In genomic region chr2:27138111-27138510, GRCh38 we compare ENCODE assay signal across 17 cellular contexts. TPM values are rescaled to one million over a fixed set of nuclear protein-coding genes. Genes with fewer than 3 reads are reported as not detected.
DNase-seq lines count a peak whose midpoint lies in the region; ATAC-seq lines count a peak whose summit lies in the region.
"Had no signal": no experiment of that assay in that cellular context is flagged by ENCODE, and none has a peak within 500 bp of the region (broad histone marks: within the 10 kb centered on the region; RNA-seq: fewer than 3 reads in every experiment).

No MANE protein-coding gene starts in this region.

- H3K14ac ChIP-seq in neuronal stem cell (ENCODE audit: low read length): no peak overlapping the region

- peaks cover 0 to 30% (median 0%) of the 10 kb centered on the region in 3 experiments for H3K27me3 ChIP-seq in neuronal stem cell (ENCODE audit: control insufficient read depth in 3 of 3, insufficient read depth in 3 of 3, low read depth in 1 of 3, low read length in 3 of 3)

- no peak overlapping the region for H3K23ac ChIP-seq in neuronal stem cell (ENCODE audit: low read depth, low read length, poor library complexity)

- no peak overlapping the region for H3K4me3 ChIP-seq in neuronal stem cell (ENCODE audit: low read length in 2 of 2)

- no peak overlapping the region for H3K9ac ChIP-seq in neuronal stem cell (ENCODE audit: low read depth, low read length, poor library complexity)

- DNase-seq in activated naive CD8-positive, alpha-beta T cell treated with anti-CD3 and anti-CD28 coated beads, Interleukin-2, amount 10 ng/mL, durations not matched to agents 7 days and 5 days: no peak
- no peak for DNase-seq in activated naive CD8-positive, alpha-beta T cell treated with anti-CD3 and anti-CD28 coated beads for 36 hours
- DNase-seq in islet precursor cell (peak; percentile 34), neuronal stem cell (ENCODE audit: low spot score) (no peak), cerebellar nuclear complex (lab: John Stamatoyannopoulos, UW) (no peak), H4 (ENCODE audit: low spot score) (no peak), cerebellum (ENCODE audit: low spot score) (no peak)
- DNase-seq: Caco-2; CD8-positive, alpha-beta memory T cell; DND-41; GDM1; GOT3; HCEC 1CT had no signal

- H3K27ac Mint-ChIP-seq in activated naive CD8-positive, alpha-beta T cell treated with anti-CD3 and anti-CD28 coated beads, Interleukin-2, amount 10 ng/mL, durations not matched to agents 7 days and 5 days: peak overlapping the region; percentile 56
- no peak overlapping the region for H3K27ac Mint-ChIP-seq in activated naive CD8-positive, alpha-beta T cell treated with anti-CD3 and anti-CD28 coated beads for 36 hours

- H3K9me3 Mint-ChIP-seq in activated naive CD8-positive, alpha-beta T cell treated with anti-CD3 and anti-CD28 coated beads, Interleukin-2, amount 10 ng/mL, durations not matched to agents 7 days and 5 days: peaks cover 1% of the 10 kb centered on the region
- H3K9me3 Mint-ChIP-seq in activated naive CD8-positive, alpha-beta T cell treated with anti-CD3 and anti-CD28 coated beads for 36 hours: peaks cover 1% of the 10 kb centered on the region

- no peak overlapping the region for H3K4me3 Mint-ChIP-seq in activated naive CD8-positive, alpha-beta T cell treated with anti-CD3 and anti-CD28 coated beads, Interleukin-2, amount 10 ng/mL, durations not matched to agents 7 days and 5 days
- H3K4me3 Mint-ChIP-seq in activated naive CD8-positive, alpha-beta T cell treated with anti-CD3 and anti-CD28 coated beads for 36 hours: no peak overlapping the region
- H3K4me3 Mint-ChIP-seq: CD14-positive monocyte had no signal

- peaks cover under 1 to 2% of the 10 kb centered on the region in 2 donors for H3K36me3 ChIP-seq in neuronal stem cell (replicated peaks in 1 of 2; ENCODE audit: control insufficient read depth in 2 of 2, insufficient read depth in 2 of 2, low read length in 2 of 2)

- H2BK12ac ChIP-seq in neuronal stem cell (ENCODE audit: low read length): peak overlapping the region; percentile 53

- peaks cover 6% of the 10 kb centered on the region for H3K36me3 Mint-ChIP-seq in activated naive CD8-positive, alpha-beta T cell treated with anti-CD3 and anti-CD28 coated beads, Interleukin-2, amount 10 ng/mL, durations not matched to agents 7 days and 5 days
- peaks cover 10% of the 10 kb centered on the region for H3K36me3 Mint-ChIP-seq in activated naive CD8-positive, alpha-beta T cell treated with anti-CD3 and anti-CD28 coated beads for 36 hours

- H3K79me1 ChIP-seq in neuronal stem cell (ENCODE audit: low read depth, low read length): peaks cover 2% of the 10 kb centered on the region

- ATAC-seq in activated naive CD8-positive, alpha-beta T cell treated with anti-CD3 and anti-CD28 coated beads, Interleukin-2, amount 10 ng/mL, durations not matched to agents 7 days and 5 days (ENCODE audit: low read depth): no peak

- H2BK120ac ChIP-seq in neuronal stem cell (ENCODE audit: low read depth, low read length): no peak overlapping the region

- H3K4me1 Mint-ChIP-seq in activated naive CD8-positive, alpha-beta T cell treated with anti-CD3 and anti-CD28 coated beads, Interleukin-2, amount 10 ng/mL, durations not matched to agents 7 days and 5 days: peaks cover 10% of the 10 kb centered on the region
- peaks cover 10% of the 10 kb centered on the region for H3K4me1 Mint-ChIP-seq in activated naive CD8-positive, alpha-beta T cell treated with anti-CD3 and anti-CD28 coated beads for 36 hours

- H3K9me3 ChIP-seq in neuronal stem cell (replicated peaks in 1 of 2; ENCODE audit: control insufficient read depth in 2 of 2, insufficient read depth in 1 of 2, low read depth in 1 of 2, low read length in 2 of 2): no peaks in the 10 kb centered on the region
- H3K9me3 ChIP-seq: Caco-2 had no signal

- no peak overlapping the region for H3K18ac ChIP-seq in neuronal stem cell (ENCODE audit: low read length)

- no peak overlapping the region for H3K4ac ChIP-seq in neuronal stem cell (ENCODE audit: low read length)

- H3K4me1 ChIP-seq in neuronal stem cell (ENCODE audit: control insufficient read depth in 2 of 2, insufficient read depth in 1 of 2, low read depth in 1 of 2, low read length in 2 of 2): peaks cover 5 to 6% of the 10 kb centered on the region in 2 donors

- H2BK15ac ChIP-seq in neuronal stem cell (ENCODE audit: low read length): peak overlapping the region; percentile 71

- H4K91ac ChIP-seq in neuronal stem cell (ENCODE audit: low read depth, low read length, poor library complexity): no peak overlapping the region

- peak overlapping the region; percentile 37 for H2AK5ac ChIP-seq in neuronal stem cell (ENCODE audit: low read depth, low read length)

- H3K27me3 Mint-ChIP-seq in activated naive CD8-positive, alpha-beta T cell treated with anti-CD3 and anti-CD28 coated beads, Interleukin-2, amount 10 ng/mL, durations not matched to agents 7 days and 5 days: peaks cover 9% of the 10 kb centered on the region
- H3K27me3 Mint-ChIP-seq in activated naive CD8-positive, alpha-beta T cell treated with anti-CD3 and anti-CD28 coated beads for 36 hours: no peaks in the 10 kb centered on the region

- H3K4me2 ChIP-seq in neuronal stem cell (ENCODE audit: insufficient read depth, low read length, poor library complexity, severe bottlenecking): no peak overlapping the region

- H2AFZ ChIP-seq in neuronal stem cell (ENCODE audit: low read length): peak overlapping the region; percentile 29

- WGBS in neuronal stem cell (ENCODE audit: extremely low coverage in 2 of 2, insufficient read length in 2 of 2, insufficient replicate concordance in 1 of 2), 2 donors: no CpG with 5 or more reads among the region's 7 CpGs

- no peak overlapping the region for H2BK5ac ChIP-seq in neuronal stem cell (ENCODE audit: low read length)

- no peak overlapping the region for H3K27ac ChIP-seq in neuronal stem cell (replicated peaks; ENCODE audit: low read length)
- H3K27ac ChIP-seq: 22Rv1 had no signal

- POLR2A ChIA-PET in activated naive CD8-positive, alpha-beta T cell treated with anti-CD3 and anti-CD28 coated beads, Interleukin-2, amount 10 ng/mL, durations not matched to agents 7 days and 5 days (lab: Charles Lee): no interaction called here

- H4K8ac ChIP-seq in neuronal stem cell (ENCODE audit: low read depth, low read length): no peak overlapping the region

RNA-seq across cellular contexts. Expression of gene PRR30, which starts 1.1 kb away (rescaled TPM):
- not detected for total RNA-seq in activated naive CD8-positive, alpha-beta T cell treated with anti-CD3 and anti-CD28 coated beads, Interleukin-2, amount 10 ng/mL, durations not matched to agents 7 days and 5 days
- not detected for total RNA-seq in activated naive CD8-positive, alpha-beta T cell treated with anti-CD3 and anti-CD28 coated beads for 36 hours
- polyA plus RNA-seq in neuronal stem cell (2013, experiment 1 of 2): not detected
- not detected for polyA plus RNA-seq in neuronal stem cell (2013, experiment 2 of 2)
- not detected in 2 replicates for total RNA-seq in H4 (2014; rRNA removed; shearing (Covaris generic))
- not detected for total RNA-seq in cerebellum
- total RNA-seq: A673; Caco-2; CD8-positive, alpha-beta memory T cell had no signal
- polyA plus RNA-seq: BJ; CD14-positive monocyte; CD8-positive, alpha-beta memory T cell had no signal

RNA-seq across cellular contexts. Expression of gene PREB, which starts 3.7 kb away (rescaled TPM):
- 10 to 100 TPM; 51.7 to 53.9 TPM for total RNA-seq in activated naive CD8-positive, alpha-beta T cell treated with anti-CD3 and anti-CD28 coated beads, Interleukin-2, amount 10 ng/mL, durations not matched to agents 7 days and 5 days
- 10 to 100 TPM; 62.1 to 63.3 TPM for total RNA-seq in activated naive CD8-positive, alpha-beta T cell treated with anti-CD3 and anti-CD28 coated beads for 36 hours
- 31.0 TPM for polyA plus RNA-seq in neuronal stem cell (2013, experiment 1 of 2)
- polyA plus RNA-seq in neuronal stem cell (2013, experiment 2 of 2): 31.5 TPM
- total RNA-seq in H4 (2014; rRNA removed; shearing (Covaris generic)): 37.0 and 51.9 TPM in 2 replicates
- total RNA-seq in cerebellum: 18.9 TPM

RNA-seq across cellular contexts. Expression of gene TCF23, which starts 10.7 kb away (rescaled TPM):
- not detected for total RNA-seq in activated naive CD8-positive, alpha-beta T cell treated with anti-CD3 and anti-CD28 coated beads, Interleukin-2, amount 10 ng/mL, durations not matched to agents 7 days and 5 days
- total RNA-seq in activated naive CD8-positive, alpha-beta T cell treated with anti-CD3 and anti-CD28 coated beads for 36 hours: not detected
- 0.01 TPM for polyA plus RNA-seq in neuronal stem cell (2013, experiment 1 of 2)
- not detected for polyA plus RNA-seq in neuronal stem cell (2013, experiment 2 of 2)
- not detected in 2 replicates for total RNA-seq in H4 (2014; rRNA removed; shearing (Covaris generic))
- total RNA-seq in cerebellum: not detected
- total RNA-seq: A673; Caco-2; CD8-positive, alpha-beta memory T cell had no signal
- polyA plus RNA-seq: BJ; CD14-positive monocyte; CD8-positive, alpha-beta memory T cell had no signal

RNA-seq across cellular contexts. Expression of gene ABHD1, which starts 14.5 kb away (rescaled TPM):
- total RNA-seq in activated naive CD8-positive, alpha-beta T cell treated with anti-CD3 and anti-CD28 coated beads, Interleukin-2, amount 10 ng/mL, durations not matched to agents 7 days and 5 days: 1 to 10 TPM in 1 of 2 experiments, under 1 TPM in 1; 0.77 to 1.4 TPM
- total RNA-seq in activated naive CD8-positive, alpha-beta T cell treated with anti-CD3 and anti-CD28 coated beads for 36 hours: under 1 TPM; 0.44 to 0.54 TPM
- 0.36 TPM for polyA plus RNA-seq in neuronal stem cell (2013, experiment 1 of 2)
- 0.24 TPM for polyA plus RNA-seq in neuronal stem cell (2013, experiment 2 of 2)
- 0.12 TPM in 1 of 2 replicates, not detected in the other for total RNA-seq in H4 (2014; rRNA removed; shearing (Covaris generic))
- 0.54 TPM for total RNA-seq in cerebellum
- total RNA-seq: A673 had no signal
- polyA plus RNA-seq: BJ had no signal

RNA-seq across cellular contexts. Expression of gene CGREF1, which starts 19.2 kb away (rescaled TPM):
- total RNA-seq in activated naive CD8-positive, alpha-beta T cell treated with anti-CD3 and anti-CD28 coated beads, Interleukin-2, amount 10 ng/mL, durations not matched to agents 7 days and 5 days: 1 to 10 TPM; 1.6 TPM
- total RNA-seq in activated naive CD8-positive, alpha-beta T cell treated with anti-CD3 and anti-CD28 coated beads for 36 hours: 1 to 10 TPM; 8.8 to 9.8 TPM
- polyA plus RNA-seq in neuronal stem cell (2013, experiment 1 of 2): 4.3 TPM
- 4.5 TPM for polyA plus RNA-seq in neuronal stem cell (2013, experiment 2 of 2)
- total RNA-seq in H4 (2014; rRNA removed; shearing (Covaris generic)): 0.31 TPM in 1 of 2 replicates, not detected in the other
- total RNA-seq in cerebellum: 22.1 TPM
- polyA plus RNA-seq: CD14-positive monocyte had no signal
